In the genomic region with DNA sequence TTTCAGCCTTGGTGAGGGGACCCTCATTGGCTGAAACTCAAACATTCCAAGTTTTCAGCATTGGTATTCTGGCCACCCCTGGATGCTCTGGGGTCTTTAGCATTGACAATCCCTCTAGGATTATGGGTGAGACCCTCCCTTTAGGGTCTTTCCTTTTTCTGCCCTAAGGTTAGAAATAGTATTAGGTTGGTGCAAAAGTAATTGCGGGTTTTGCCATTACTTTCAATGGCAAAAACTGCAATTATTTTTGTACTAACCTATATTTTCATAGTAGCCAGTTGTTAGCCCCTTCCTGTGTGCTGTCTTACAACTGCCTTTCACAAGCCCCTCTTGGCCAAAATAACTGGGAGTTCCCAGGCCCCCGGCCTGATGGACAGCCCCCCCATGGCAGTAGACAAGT, we compare ENCODE assay signal across 34 cellular contexts.
"Had no signal": no experiment of that assay in that cellular context is flagged by ENCODE, and none has a peak within 500 bp of the region (broad histone marks: within the 10 kb centered on the region; RNA-seq: fewer than 3 reads in every experiment).

No MANE protein-coding gene starts in this region.

- H3K4me3 ChIP-seq: adrenal gland, body of pancreas, breast epithelium had no signal

- ATAC-seq: activated CD8-positive, alpha-beta T cell treated with anti-CD3 and anti-CD28 coated beads for 36 hours; activated naive CD4-positive, alpha-beta T cell treated with anti-CD3 and anti-CD28 coated beads, Interleukin-2, amount 50 U/mL, for 72 hours; activated T-cell treated with anti-CD3 and anti-CD28 coated beads, Interleukin-2, amount 50 U/mL, for 4 hours; activated T-cell treated with anti-CD3 and anti-CD28 coated beads, Interleukin-2, amount 50 U/mL, for 72 hours; activated T-helper 17 cell treated with anti-CD3 and anti-CD28 coated beads, Interleukin-2, amount 50 U/mL, for 72 hours; body of pancreas had no signal

- H3K36me3 ChIP-seq: adrenal gland, brain microvascular endothelial cell, breast epithelium had no signal

- H3K9me3 ChIP-seq: adrenal gland, body of pancreas, breast epithelium had no signal

- H3K27ac ChIP-seq: adrenal gland, body of pancreas, brain microvascular endothelial cell, breast epithelium, VCaP had no signal

- H3K27me3 ChIP-seq: adrenal gland, body of pancreas, brain microvascular endothelial cell had no signal

- DNase-seq: activated B cell treated with CpG ODN at 0.5 μM for 24 hours; activated CD4-positive, alpha-beta memory T cell treated with anti-CD3 and anti-CD28 coated beads for 36 hours; activated CD4-positive, alpha-beta T cell treated with anti-CD3 and anti-CD28 coated beads for 4 hours; activated CD4-positive, alpha-beta T cell treated with anti-CD3 and anti-CD28 coated beads, Interleukin-2, amount 10 ng/mL, durations not matched to agents 24 days and 14 days; activated CD4-positive, alpha-beta T cell treated with anti-CD3 and anti-CD28 coated beads, Interleukin-2, amount 50 U/mL, for 1 hour; activated CD4-positive, alpha-beta T cell treated with anti-CD3 and anti-CD28 coated beads, Interleukin-2, amount 50 U/mL, for 4 hours; activated CD4-positive, CD25-positive, alpha-beta regulatory T cell treated with anti-CD3 and anti-CD28 coated beads, Interleukin-2, amount 50 U/mL, for 72 hours; activated CD8-positive, alpha-beta memory T cell treated with anti-CD3 and anti-CD28 coated beads, Interleukin-2, amount 50 U/mL, for 4 hours; activated CD8-positive, alpha-beta T cell treated with anti-CD3 and anti-CD28 coated beads for 36 hours; activated effector memory CD4-positive, alpha-beta T cell treated with anti-CD3 and anti-CD28 coated beads, Interleukin-2, amount 50 U/mL, for 16 hours; activated gamma-delta T cell treated with Interleukin-2 at 50 U/mL for 16 hours; activated naive CD4-positive, alpha-beta T cell; activated naive CD4-positive, alpha-beta T cell treated with anti-CD3 and anti-CD28 coated beads for 36 hours; activated naive CD4-positive, alpha-beta T cell treated with anti-CD3 and anti-CD28 coated beads, Interleukin-2, amount 50 U/mL, for 16 hours; activated naive CD8-positive, alpha-beta T cell treated with anti-CD3 and anti-CD28 coated beads for 36 hours; activated T-cell treated with anti-CD3 and anti-CD28 coated beads for 4 hours; activated T-cell treated with anti-CD3 and anti-CD28 coated beads, Interleukin-2, amount 50 U/mL, for 1 hour; activated T-cell treated with anti-CD3 and anti-CD28 coated beads, Interleukin-2, amount 50 U/mL, for 4 hours; activated T-cell treated with anti-CD3 and anti-CD28 coated beads, Interleukin-2, amount 50 U/mL, for 72 hours; adrenal gland; amniotic stem cell; aorta; body of pancreas; brain microvascular endothelial cell; caudate nucleus; T-helper 1 cell; T-helper 2 cell; T-helper 9 cell had no signal

- H3K4me1 ChIP-seq: adrenal gland, body of pancreas, breast epithelium had no signal

- FAIRE-seq: astrocyte, TTC549 had no signal
